In the genomic region with DNA sequence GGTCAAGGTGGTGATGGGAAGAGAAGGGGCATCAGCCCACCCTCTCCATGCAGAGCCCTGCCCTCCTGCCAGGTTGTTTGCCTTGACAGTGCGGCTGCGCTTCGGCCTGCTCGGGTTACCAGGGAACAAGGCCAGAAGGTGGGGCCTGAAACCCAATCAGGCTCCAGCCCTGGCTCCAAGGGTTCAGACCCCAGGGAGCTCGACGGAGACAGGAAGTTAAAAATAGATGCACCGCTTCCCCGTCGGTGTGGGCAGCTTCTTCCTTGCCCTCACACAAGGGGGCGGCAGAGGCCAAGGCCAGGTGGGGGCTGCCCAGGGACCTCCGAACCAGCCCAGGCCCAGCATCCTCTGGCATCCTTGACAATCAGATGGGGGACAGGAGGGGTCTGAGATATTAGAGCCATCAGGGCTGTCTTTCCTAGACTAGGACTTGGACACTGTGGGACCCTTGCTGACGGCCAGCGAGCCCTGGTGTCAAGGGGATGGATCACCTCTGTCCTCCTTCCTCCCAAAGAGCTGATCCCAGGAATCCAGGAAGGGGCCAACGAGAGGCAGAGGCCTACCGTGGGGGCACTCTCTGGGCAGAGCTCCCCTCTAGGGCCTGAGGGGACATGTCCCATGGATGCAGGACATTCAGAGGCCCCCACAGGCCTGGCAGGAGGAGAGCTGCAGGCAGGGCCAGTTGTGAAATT, we compare ENCODE assay signal across 9 cellular contexts.
DNase-seq lines count a peak whose midpoint lies in the region; ATAC-seq lines count a peak whose summit lies in the region.
"Had no signal": no experiment of that assay in that cellular context is flagged by ENCODE, and none has a peak within 500 bp of the region (broad histone marks: within the 10 kb centered on the region; RNA-seq: fewer than 3 reads in every experiment).

No MANE protein-coding gene starts in this region.

- POLR2A ChIA-PET in activated CD4-positive, alpha-beta memory T cell treated with anti-CD3 and anti-CD28 coated beads for 36 hours (lab: Charles Lee), result interaction anchor here (1.0 kb wide), 1 partner anchor 116 kb away, joined by 5 read pairs; the partner anchor contains the start of gene PTPN1

- intact Hi-C loops in activated CD4-positive, alpha-beta memory T cell treated with anti-CD3 and anti-CD28 coated beads for 36 hours (cut with micrococcal nuclease), result no loop called here
- intact Hi-C loops in left cardiac atrium (cut with DNase I), result loop anchor here in 1 of 2 donors (5.0 kb wide), 1 partner anchor 121 kb away; no protein-coding TSS in a partner anchor

- no peaks in the 10 kb centered on the region for H3K4me1 Mint-ChIP-seq in activated CD4-positive, alpha-beta memory T cell treated with anti-CD3 and anti-CD28 coated beads for 36 hours (ENCODE audit: low read depth)

- CTCF ChIA-PET in activated CD4-positive, alpha-beta memory T cell treated with anti-CD3 and anti-CD28 coated beads for 36 hours (lab: Charles Lee), result interaction anchor here (0.5 to 3.6 kb wide), 6 partner anchors 10 to 128 kb away, joined by 3 to 29 read pairs (median 5); no protein-coding TSS in a partner anchor

- no peak overlapping the region for H3K4me3 Mint-ChIP-seq in activated CD4-positive, alpha-beta memory T cell treated with anti-CD3 and anti-CD28 coated beads for 36 hours
- H3K4me3 Mint-ChIP-seq: T-helper 1 cell treated with Interleukin-12 subunit alpha and Interleukin-12 subunit beta and Interleukin-4 antibody, amounts not matched to agents 30 μg/mL and 1 μg/mL, for 36 hours had no signal

- H3K36me3 Mint-ChIP-seq in activated CD4-positive, alpha-beta memory T cell treated with anti-CD3 and anti-CD28 coated beads for 36 hours, result no peaks in the 10 kb centered on the region

- H3K27ac Mint-ChIP-seq in activated CD4-positive, alpha-beta memory T cell treated with anti-CD3 and anti-CD28 coated beads for 36 hours, result no peak overlapping the region
- H3K27ac Mint-ChIP-seq: T-helper 1 cell treated with Interleukin-12 subunit alpha and Interleukin-12 subunit beta and Interleukin-4 antibody, amounts not matched to agents 30 μg/mL and 1 μg/mL, for 36 hours had no signal

- H3K9me3 Mint-ChIP-seq in activated CD4-positive, alpha-beta memory T cell treated with anti-CD3 and anti-CD28 coated beads for 36 hours, result peaks cover 5% of the 10 kb centered on the region

- peak; percentile 57 to 77 for ATAC-seq in left cardiac atrium
- ATAC-seq in GM19397 (IDR thresholded peaks at IDR 0.05; ENCODE audit: unreplicated experiment), result no peak
- no peak for ATAC-seq in HG02870 (IDR thresholded peaks at IDR 0.05; ENCODE audit: unreplicated experiment)

- peaks cover 1% of the 10 kb centered on the region for H3K27me3 Mint-ChIP-seq in activated CD4-positive, alpha-beta memory T cell treated with anti-CD3 and anti-CD28 coated beads for 36 hours

- DNase-seq in ELR (ENCODE audit: low read depth) (peak; percentile 70), NAMALWA (ENCODE audit: low spot score) (peak; percentile 64), left cardiac atrium (no peak), GF-D8 (lab: John Stamatoyannopoulos, UW) (no peak)
- peak; percentile 51 for DNase-seq in activated CD4-positive, alpha-beta memory T cell treated with anti-CD3 and anti-CD28 coated beads for 36 hours
- peak; percentile 29 for DNase-seq in stimulated activated CD4-positive, alpha-beta T cell treated with anti-CD3 and anti-CD28 coated beads, Interleukin-4, amount 100 ng/mL, for 24 hours

Comparison
In these comparisons a context has a peak if more than half of its experiments do, and no peak if none do; other contexts are left out.
1. DNase-seq: peak in ELR (single experiment), NAMALWA (single experiment), activated CD4-positive, alpha-beta memory T cell treated with anti-CD3 and anti-CD28 coated beads for 36 hours (single experiment) and stimulated activated CD4-positive, alpha-beta T cell treated with anti-CD3 and anti-CD28 coated beads, Interleukin-4, amount 100 ng/mL, for 24 hours (single experiment); none in left cardiac atrium (single experiment) and GF-D8 (single experiment).
2. ATAC-seq: peak in left cardiac atrium (2 of 2); none in GM19397 (single experiment) and HG02870 (single experiment).